Comparison of ENCODE assay signal across 8 cellular contexts in the genomic region with DNA sequence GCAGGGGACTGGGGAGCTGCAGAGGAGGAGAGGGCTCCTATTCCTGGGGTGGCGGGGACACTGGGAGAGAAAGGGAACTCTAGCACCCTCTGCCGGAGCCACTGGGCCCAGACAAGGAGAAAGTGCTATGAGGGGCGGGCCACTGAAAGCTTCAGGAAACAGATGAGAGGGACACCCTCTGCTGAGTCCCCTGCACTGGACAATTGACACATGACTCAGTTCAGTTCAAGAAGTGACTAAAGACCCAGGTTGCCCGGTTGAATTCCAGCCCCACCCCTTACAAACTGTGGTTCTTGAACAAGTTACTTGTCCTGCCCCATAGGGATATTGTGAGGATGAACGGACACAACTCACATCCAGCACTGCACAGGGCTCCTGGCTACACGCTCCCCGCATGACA. TPM values are rescaled to one million over a fixed set of nuclear protein-coding genes. Genes with fewer than 3 reads are reported as not detected.
DNase-seq lines count a peak whose midpoint lies in the region; ATAC-seq and TF ChIP-seq lines count a peak whose summit lies in the region.

No MANE protein-coding gene starts in this region.

- DNase-seq in Caki2 (ENCODE audit: low read depth) (peak; percentile 5), HAP-1 (ENCODE audit: low spot score in 2 of 2) (peak; percentile 30 to 70), cardiac muscle cell (ENCODE audit: low read depth in 1 of 2, low spot score in 1 of 2) (peak; percentile 9 to 52), thoracic aorta (ENCODE audit: low spot score) (no peak), HPDE6-E6E7 (ENCODE audit: extremely low spot score) (no peak), GM03348 (ENCODE audit: low spot score) (no peak)

- peak; percentile 22; the same call in 2 of the 3 replicates for ATAC-seq in SK-N-SH treated with all-trans-retinoic acid at 6 μM for 48 hours
- ATAC-seq in thoracic aorta (ENCODE audit: insufficient number of reproducible peaks, low FRiP score, low read depth), result no peak
- no peak for ATAC-seq in GM18861 (IDR thresholded peaks at IDR 0.05; ENCODE audit: unreplicated experiment)

- no peaks in the 10 kb centered on the region for H3K4me1 ChIP-seq in HAP-1
- no peaks in the 10 kb centered on the region for H3K4me1 ChIP-seq in cardiac muscle cell (ENCODE audit: low read depth)
- H3K4me1 ChIP-seq in thoracic aorta (ENCODE audit: control insufficient read depth in 1 of 2, low read depth in 2 of 2), result no peaks in the 10 kb centered on the region

- H3K4me3 ChIP-seq in HAP-1, result no peak overlapping the region
- H3K4me3 ChIP-seq in cardiac muscle cell, result no peak overlapping the region
- H3K4me3 ChIP-seq in thoracic aorta, result no peak overlapping the region

- H3K9me3 ChIP-seq in HAP-1 (no peaks in the 10 kb centered on the region), cardiac muscle cell (ENCODE audit: low read depth) (no peaks in the 10 kb centered on the region), thoracic aorta (no peaks in the 10 kb centered on the region)

- TF ChIP-seq CTCF in cardiac muscle cell (IDR thresholded peaks at IDR 0.05; ENCODE audit: low read depth, low read length) (peak; percentile 63), thoracic aorta (IDR thresholded peaks at IDR 0.05) (peak; percentile 20)

- H3K27ac ChIP-seq in cardiac muscle cell (no peak overlapping the region), thoracic aorta (no peak overlapping the region)

- no peaks in the 10 kb centered on the region for H3K36me3 ChIP-seq in HAP-1 (replicated peaks)
- no peaks in the 10 kb centered on the region for H3K36me3 ChIP-seq in cardiac muscle cell
- H3K36me3 ChIP-seq in thoracic aorta, result no peaks in the 10 kb centered on the region

- in situ Hi-C loops in Caki2 (cut with HindIII; ENCODE audit: low pct_unique_long_range_greater_than_20kb, low sequenced_read_pairs), result no loop called here
- in situ Hi-C loops in HAP-1 (cut with MboI; ENCODE audit: low sequenced_read_pairs), result no loop called here

- H3K27me3 ChIP-seq in HAP-1 (ENCODE audit: low read depth) (0 out of 2 replicates have a peak, but pooled peaks cover 2% of the 10 kb centered on the region), cardiac muscle cell (peaks cover 7% of the 10 kb centered on the region), thoracic aorta (replicated peaks; ENCODE audit: insufficient read depth) (no peaks in the 10 kb centered on the region)

TF ChIP-seq in SK-N-SH treated with all-trans-retinoic acid at 6 μM for 48 hours, 23 proteins besides CTCF, POLR2A, EP300 and RAD21:
- TF ChIP-seq CSRNP3 (CRISPR knock-in tag; IDR thresholded peaks at IDR 0.05) (no peak), ZNF565 (CRISPR knock-in tag; conservative IDR thresholded peaks at IDR 0.05; ENCODE audit: low read depth) (no peak), ZFP3 (CRISPR knock-in tag; IDR thresholded peaks at IDR 0.05) (no peak), CSDC2 (CRISPR knock-in tag; IDR thresholded peaks at IDR 0.05) (no peak), ESRRG (CRISPR knock-in tag; IDR thresholded peaks at IDR 0.05) (no peak), RARB (CRISPR knock-in tag; IDR thresholded peaks at IDR 0.05) (no peak), TOX (CRISPR knock-in tag; IDR thresholded peaks at IDR 0.05; ENCODE audit: borderline replicate concordance) (no peak)
- TF ChIP-seq, protein P1, sequence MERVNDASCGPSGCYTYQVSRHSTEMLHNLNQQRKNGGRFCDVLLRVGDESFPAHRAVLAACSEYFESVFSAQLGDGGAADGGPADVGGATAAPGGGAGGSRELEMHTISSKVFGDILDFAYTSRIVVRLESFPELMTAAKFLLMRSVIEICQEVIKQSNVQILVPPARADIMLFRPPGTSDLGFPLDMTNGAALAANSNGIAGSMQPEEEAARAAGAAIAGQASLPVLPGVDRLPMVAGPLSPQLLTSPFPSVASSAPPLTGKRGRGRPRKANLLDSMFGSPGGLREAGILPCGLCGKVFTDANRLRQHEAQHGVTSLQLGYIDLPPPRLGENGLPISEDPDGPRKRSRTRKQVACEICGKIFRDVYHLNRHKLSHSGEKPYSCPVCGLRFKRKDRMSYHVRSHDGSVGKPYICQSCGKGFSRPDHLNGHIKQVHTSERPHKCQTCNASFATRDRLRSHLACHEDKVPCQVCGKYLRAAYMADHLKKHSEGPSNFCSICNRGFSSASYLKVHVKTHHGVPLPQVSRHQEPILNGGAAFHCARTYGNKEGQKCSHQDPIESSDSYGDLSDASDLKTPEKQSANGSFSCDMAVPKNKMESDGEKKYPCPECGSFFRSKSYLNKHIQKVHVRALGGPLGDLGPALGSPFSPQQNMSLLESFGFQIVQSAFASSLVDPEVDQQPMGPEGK (CRISPR knock-in tag; IDR thresholded peaks at IDR 0.05; ENCODE audit: borderline replicate concordance), result no peak

RNA-seq across cellular contexts. Expression of gene RUFY4, which starts 5.0 kb away (rescaled TPM):
- not detected in 2 replicates for total RNA-seq in Caki2 (2014; rRNA removed; shearing (Covaris generic); ENCODE audit: low replicate concordance)
- total RNA-seq in cardiac muscle cell (not detected in 2 replicates), thoracic aorta (under 1 TPM in 1 of 2 donors, not detected in 1; 0.68 TPM)
- not detected in 2 replicates for polyA plus RNA-seq in cardiac muscle cell

RNA-seq across cellular contexts. Expression of gene CXCR2, which starts 51.8 kb away (rescaled TPM):
- not detected in 2 replicates for total RNA-seq in Caki2 (2014; rRNA removed; shearing (Covaris generic); ENCODE audit: low replicate concordance)
- total RNA-seq in cardiac muscle cell, result 0.04 and 0.09 TPM in 2 replicates
- polyA plus RNA-seq in cardiac muscle cell, result 0.30 and 0.57 TPM in 2 replicates
- total RNA-seq in thoracic aorta, result 1 to 10 TPM in 1 of 2 donors, not detected in 1; 3.0 TPM

Comparison
In these comparisons a context has a peak if more than half of its experiments do, and no peak if none do; other contexts are left out.
1. DNase-seq: peak in Caki2 (single experiment), HAP-1 (2 of 2) and cardiac muscle cell (2 of 2); none in thoracic aorta (single experiment), HPDE6-E6E7 (single experiment) and GM03348 (single experiment).